In the genomic region with DNA sequence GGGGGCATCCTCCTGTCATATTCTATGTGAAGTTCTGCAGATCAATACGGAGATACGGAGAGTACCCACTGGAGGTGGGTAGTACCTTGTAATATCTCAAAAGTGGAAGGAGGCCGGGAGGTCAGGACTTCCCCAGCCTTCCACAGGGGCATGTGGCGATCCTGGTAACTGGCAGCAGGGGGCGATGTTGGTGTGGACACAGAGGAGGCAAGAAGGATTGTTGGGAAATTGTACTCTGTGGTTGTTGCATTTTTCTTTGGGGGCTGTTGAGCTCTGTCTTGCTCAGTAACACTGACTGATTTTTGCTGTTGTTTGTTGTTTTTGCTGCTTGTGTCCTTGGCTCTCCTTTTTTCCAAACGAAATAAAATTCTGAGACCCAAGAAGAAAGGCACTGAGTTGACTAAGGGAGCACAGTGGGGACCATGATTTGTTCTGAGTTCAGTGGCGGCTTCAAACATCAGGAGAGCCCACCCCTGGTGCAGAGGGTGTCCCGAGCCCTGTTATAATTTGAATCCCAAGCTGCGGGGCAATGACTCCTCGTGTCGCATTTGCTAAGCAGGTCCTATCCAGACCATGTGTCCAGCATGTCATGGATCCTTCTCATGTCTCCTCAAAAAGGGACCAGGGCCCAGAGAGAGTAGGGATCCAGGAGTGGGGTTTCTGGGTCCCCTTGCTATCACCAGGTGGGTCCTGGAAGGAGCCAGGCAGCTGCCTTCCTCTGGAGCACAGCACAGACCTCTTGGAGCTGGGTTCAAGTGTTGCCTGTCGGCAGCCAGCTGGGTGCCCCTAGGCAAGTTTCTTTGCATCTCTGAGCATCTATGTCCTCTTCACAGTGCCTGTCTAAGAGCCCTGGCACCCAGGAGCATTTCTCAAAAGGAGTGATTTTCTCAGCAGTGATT, we compare ENCODE assay signal across 8 cellular contexts. TPM values are rescaled to one million over a fixed set of nuclear protein-coding genes. Genes with fewer than 3 reads are reported as not detected.
DNase-seq lines count a peak whose midpoint lies in the region; ATAC-seq and TF ChIP-seq lines count a peak whose summit lies in the region.

No MANE protein-coding gene starts in this region.

- H3K9me3 ChIP-seq in heart right ventricle (no peaks in the 10 kb centered on the region), spleen (no peaks in the 10 kb centered on the region)

- H3K4me1 ChIP-seq in heart right ventricle: no peaks in the 10 kb centered on the region
- peaks cover 0 to 17% (median 7%) of the 10 kb centered on the region in 6 donors for H3K4me1 ChIP-seq in spleen

- intact Hi-C loops in heart right ventricle (cut with DNase I) (loop anchor here (1.0 to 10.0 kb wide), 8 partner anchors 162 to 232 kb away; no protein-coding TSS in a partner anchor), spleen (cut with DNase I; ENCODE audit: low total_unique reads) (loop anchor here (10.0 kb wide), 2 partner anchors 162 to 222 kb away; no protein-coding TSS in a partner anchor)

- peak; percentile 67 for ATAC-seq in GM21360 (IDR thresholded peaks at IDR 0.05; ENCODE audit: unreplicated experiment)
- peak; percentile 84 for ATAC-seq in SK-N-SH treated with all-trans-retinoic acid at 6 μM for 48 hours
- ATAC-seq in heart right ventricle: peak in 7 of 8 donors; percentile 31 to 74 (median 53)

- H3K27ac ChIP-seq in heart right ventricle (no peak overlapping the region), spleen (peak overlapping the region in 1 of 8 donors; percentile 46)

- no peaks in the 10 kb centered on the region for H3K36me3 ChIP-seq in heart right ventricle
- H3K36me3 ChIP-seq in spleen: no peaks in the 10 kb centered on the region

- no peak overlapping the region for H3K4me3 ChIP-seq in LNCaP clone FGC (ENCODE audit: low read depth, low read length)
- H3K4me3 ChIP-seq in heart right ventricle: no peak overlapping the region
- no peak overlapping the region for H3K4me3 ChIP-seq in spleen

- TF ChIP-seq CTCF in LNCaP clone FGC (IDR thresholded peaks at IDR 0.05; ENCODE audit: control insufficient read depth, extremely low read depth, insufficient read depth) (peak; percentile 95), heart right ventricle (IDR thresholded peaks at IDR 0.05) (peak; percentile 57 to 90 (median 77)), spleen (IDR thresholded peaks at IDR 0.05 in 8 of 11, conservative IDR thresholded peaks at IDR 0.05 in 3 of 11) (peak; percentile 72 to 94 (median 86))

- TF ChIP-seq POLR2A in spleen (IDR thresholded peaks at IDR 0.05): no peak

- 64 to 71% methylated on average over 12 of the region's 12 CpGs for WGBS in heart right ventricle, 2 donors
- WGBS in spleen, 5 donors: 62 to 69% (median 64%) methylated on average over 12 of the region's 12 CpGs

- H3K27me3 ChIP-seq in heart right ventricle: peaks cover 0 to 66% (median 46%) of the 10 kb centered on the region in 7 donors
- peaks cover 0 to 64% (median 15%) of the 10 kb centered on the region in 7 donors for H3K27me3 ChIP-seq in spleen (replicated peaks in 1 of 7)

- DNase-seq in CMK (ENCODE audit: low read depth) (peak; percentile 81), LNCaP clone FGC (ENCODE audit: low read depth) (no peak), heart right ventricle (peak; percentile 70 to 72), spleen (peak; percentile 94), KG1 (lab: John Stamatoyannopoulos, UW) (no peak)
- peak; percentile 68 for DNase-seq in activated naive CD4-positive, alpha-beta T cell treated with anti-CD3 and anti-CD28 coated beads, Interleukin-2, amount 50 U/mL, for 16 hours

TF ChIP-seq in SK-N-SH treated with all-trans-retinoic acid at 6 μM for 48 hours, 23 proteins besides CTCF, POLR2A, EP300 and RAD21 (continues in another document):
- TF ChIP-seq TCF4 (CRISPR knock-in tag; IDR thresholded peaks at IDR 0.05; ENCODE audit: borderline replicate concordance) (no peak), CSDC2 (CRISPR knock-in tag; IDR thresholded peaks at IDR 0.05) (no peak), POU6F1 (CRISPR knock-in tag; IDR thresholded peaks at IDR 0.05; ENCODE audit: borderline replicate concordance, low read depth) (no peak), ZNF565 (CRISPR knock-in tag; conservative IDR thresholded peaks at IDR 0.05; ENCODE audit: low read depth) (no peak), SNAI2 (CRISPR knock-in tag; IDR thresholded peaks at IDR 0.05) (no peak), ZC3H10 (CRISPR knock-in tag; IDR thresholded peaks at IDR 0.05) (no peak), TOX (CRISPR knock-in tag; IDR thresholded peaks at IDR 0.05; ENCODE audit: borderline replicate concordance) (no peak), ZFP30 (CRISPR knock-in tag; IDR thresholded peaks at IDR 0.05) (no peak), ISL1 (CRISPR knock-in tag; IDR thresholded peaks at IDR 0.05) (no peak), CSRNP3 (CRISPR knock-in tag; IDR thresholded peaks at IDR 0.05) (no peak), GLIS3 (CRISPR knock-in tag; IDR thresholded peaks at IDR 0.05) (no peak), BACH2 (CRISPR knock-in tag; IDR thresholded peaks at IDR 0.05; ENCODE audit: borderline replicate concordance) (no peak), ESRRG (CRISPR knock-in tag; IDR thresholded peaks at IDR 0.05) (no peak), ARNTL (CRISPR knock-in tag; IDR thresholded peaks at IDR 0.05; ENCODE audit: borderline replicate concordance, low read depth) (no peak), ZFP3 (CRISPR knock-in tag; IDR thresholded peaks at IDR 0.05) (no peak)
- TF ChIP-seq, protein P1, sequence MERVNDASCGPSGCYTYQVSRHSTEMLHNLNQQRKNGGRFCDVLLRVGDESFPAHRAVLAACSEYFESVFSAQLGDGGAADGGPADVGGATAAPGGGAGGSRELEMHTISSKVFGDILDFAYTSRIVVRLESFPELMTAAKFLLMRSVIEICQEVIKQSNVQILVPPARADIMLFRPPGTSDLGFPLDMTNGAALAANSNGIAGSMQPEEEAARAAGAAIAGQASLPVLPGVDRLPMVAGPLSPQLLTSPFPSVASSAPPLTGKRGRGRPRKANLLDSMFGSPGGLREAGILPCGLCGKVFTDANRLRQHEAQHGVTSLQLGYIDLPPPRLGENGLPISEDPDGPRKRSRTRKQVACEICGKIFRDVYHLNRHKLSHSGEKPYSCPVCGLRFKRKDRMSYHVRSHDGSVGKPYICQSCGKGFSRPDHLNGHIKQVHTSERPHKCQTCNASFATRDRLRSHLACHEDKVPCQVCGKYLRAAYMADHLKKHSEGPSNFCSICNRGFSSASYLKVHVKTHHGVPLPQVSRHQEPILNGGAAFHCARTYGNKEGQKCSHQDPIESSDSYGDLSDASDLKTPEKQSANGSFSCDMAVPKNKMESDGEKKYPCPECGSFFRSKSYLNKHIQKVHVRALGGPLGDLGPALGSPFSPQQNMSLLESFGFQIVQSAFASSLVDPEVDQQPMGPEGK (CRISPR knock-in tag; IDR thresholded peaks at IDR 0.05; ENCODE audit: borderline replicate concordance): no peak
- TF ChIP-seq, protein P2, sequence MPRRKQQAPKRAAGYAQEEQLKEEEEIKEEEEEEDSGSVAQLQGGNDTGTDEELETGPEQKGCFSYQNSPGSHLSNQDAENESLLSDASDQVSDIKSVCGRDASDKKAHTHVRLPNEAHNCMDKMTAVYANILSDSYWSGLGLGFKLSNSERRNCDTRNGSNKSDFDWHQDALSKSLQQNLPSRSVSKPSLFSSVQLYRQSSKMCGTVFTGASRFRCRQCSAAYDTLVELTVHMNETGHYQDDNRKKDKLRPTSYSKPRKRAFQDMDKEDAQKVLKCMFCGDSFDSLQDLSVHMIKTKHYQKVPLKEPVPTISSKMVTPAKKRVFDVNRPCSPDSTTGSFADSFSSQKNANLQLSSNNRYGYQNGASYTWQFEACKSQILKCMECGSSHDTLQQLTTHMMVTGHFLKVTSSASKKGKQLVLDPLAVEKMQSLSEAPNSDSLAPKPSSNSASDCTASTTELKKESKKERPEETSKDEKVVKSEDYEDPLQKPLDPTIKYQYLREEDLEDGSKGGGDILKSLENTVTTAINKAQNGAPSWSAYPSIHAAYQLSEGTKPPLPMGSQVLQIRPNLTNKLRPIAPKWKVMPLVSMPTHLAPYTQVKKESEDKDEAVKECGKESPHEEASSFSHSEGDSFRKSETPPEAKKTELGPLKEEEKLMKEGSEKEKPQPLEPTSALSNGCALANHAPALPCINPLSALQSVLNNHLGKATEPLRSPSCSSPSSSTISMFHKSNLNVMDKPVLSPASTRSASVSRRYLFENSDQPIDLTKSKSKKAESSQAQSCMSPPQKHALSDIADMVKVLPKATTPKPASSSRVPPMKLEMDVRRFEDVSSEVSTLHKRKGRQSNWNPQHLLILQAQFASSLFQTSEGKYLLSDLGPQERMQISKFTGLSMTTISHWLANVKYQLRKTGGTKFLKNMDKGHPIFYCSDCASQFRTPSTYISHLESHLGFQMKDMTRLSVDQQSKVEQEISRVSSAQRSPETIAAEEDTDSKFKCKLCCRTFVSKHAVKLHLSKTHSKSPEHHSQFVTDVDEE (CRISPR knock-in tag; IDR thresholded peaks at IDR 0.05): no peak

RNA-seq across cellular contexts. Expression of gene LHX4, which starts 22.8 kb away (rescaled TPM):
- total RNA-seq in heart right ventricle (not detected), spleen (1 to 10 TPM in 1 of 7 donors, under 1 TPM in 1, not detected in 5; 0.68 to 2.0 TPM)
- polyA plus RNA-seq in heart right ventricle (under 1 TPM in 1 of 2 donors, not detected in 1; under 0.01 TPM), spleen (under 1 TPM; 0.02 to 0.03 (median 0.02) TPM)

Comparison
In these comparisons a context has a peak if more than half of its experiments do, and no peak if none do; other contexts are left out.
1. DNase-seq: peak in CMK (single experiment), activated naive CD4-positive, alpha-beta T cell treated with anti-CD3 and anti-CD28 coated beads, Interleukin-2, amount 50 U/mL, for 16 hours (single experiment), heart right ventricle (2 of 2) and spleen (single experiment); none in LNCaP clone FGC (single experiment) and KG1 (single experiment).
2. Peak in every context shown above with its lines, with median percentiles within 50 percentile points of each other: ATAC-seq and CTCF ChIP-seq.